In the genomic region with DNA sequence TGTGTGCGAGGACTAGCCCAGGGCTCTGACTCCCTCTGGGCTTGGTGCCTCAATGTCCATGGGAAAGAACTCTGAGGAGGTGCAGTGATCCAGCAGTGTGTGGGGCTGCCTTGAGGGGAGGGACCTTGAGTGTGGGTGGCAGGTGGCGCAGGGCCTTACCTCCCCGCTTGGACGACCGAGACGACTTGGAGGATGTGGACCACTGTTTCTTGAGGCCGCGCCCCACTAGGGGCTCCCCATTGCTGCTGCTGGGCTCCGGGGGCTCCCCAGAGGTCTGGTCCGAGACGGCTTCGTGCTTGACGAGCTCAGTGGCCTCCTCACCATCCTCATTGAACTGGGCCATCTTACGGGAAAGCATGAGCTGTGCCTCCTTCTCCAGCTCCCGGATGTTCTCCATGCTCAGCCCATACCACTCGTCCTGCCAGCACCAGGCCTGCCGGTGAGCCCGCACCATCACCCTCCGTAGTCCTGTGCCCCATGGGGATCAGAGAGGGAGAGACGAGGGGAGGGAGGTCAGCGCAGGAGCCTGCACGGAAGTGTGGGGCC, we compare ENCODE assay signal across 21 cellular contexts.
"Had no signal": no experiment of that assay in that cellular context is flagged by ENCODE, and none has a peak within 500 bp of the region (broad histone marks: within the 10 kb centered on the region; RNA-seq: fewer than 3 reads in every experiment).

No MANE protein-coding gene starts in this region.

- H3K4me3 Mint-ChIP-seq: mesothelial cell of epicardium had no signal

- H3K9me3 ChIP-seq: esophagus squamous epithelium, gastrocnemius medialis, heart right ventricle, left ventricle myocardium inferior, lower lobe of right lung, mucosa of descending colon had no signal

- H3K4me3 ChIP-seq: coronary artery, dorsolateral prefrontal cortex, esophagus squamous epithelium, gastrocnemius medialis, heart right ventricle, left ventricle myocardium inferior, lower lobe of right lung, mucosa of descending colon had no signal

- H3K27ac ChIP-seq: coronary artery, dorsolateral prefrontal cortex, esophagus squamous epithelium, gastrocnemius medialis, heart right ventricle, left ventricle myocardium inferior, lower lobe of right lung had no signal

- H3K36me3 ChIP-seq: gastrocnemius medialis had no signal

- H3K4me1 ChIP-seq: esophagus squamous epithelium, gastrocnemius medialis, heart right ventricle, left ventricle myocardium inferior, lower lobe of right lung had no signal

- ATAC-seq: gastrocnemius medialis, left colon, left lobe of liver, lower lobe of right lung, mucosa of descending colon had no signal

- H3K9me3 Mint-ChIP-seq: mesothelial cell of epicardium had no signal

- H3K27me3 ChIP-seq: dorsolateral prefrontal cortex, esophagus squamous epithelium, gastrocnemius medialis, heart right ventricle had no signal

- H3K36me3 Mint-ChIP-seq: mesothelial cell of epicardium had no signal

- H3K27ac Mint-ChIP-seq: mesothelial cell of epicardium had no signal

- DNase-seq: cerebellar nuclear complex; dermis blood vessel endothelial cell; dorsolateral prefrontal cortex; effector CD4-positive, alpha-beta T cell; effector memory CD4-positive, alpha-beta T cell; esophagus squamous epithelium; foreskin fibroblast; foreskin melanocyte; gastrocnemius medialis; glutamatergic neuron; head of caudate nucleus; heart right ventricle; hippocampal formation; left colon; left ventricle myocardium inferior; lower lobe of right lung; mesenchymal stem cell; mucosa of descending colon had no signal
